Comparison of ENCODE assay signal across 11 cellular contexts in genomic region chr15:27074179-27074578, GRCh38.
"Had no signal": no experiment of that assay in that cellular context is flagged by ENCODE, and none has a peak within 500 bp of the region (broad histone marks: within the 10 kb centered on the region; RNA-seq: fewer than 3 reads in every experiment).

No MANE protein-coding gene starts in this region.

- ATAC-seq: GM23338, HCT116 had no signal

- H3K9me3 ChIP-seq: HAP-1 had no signal

- H3K9ac ChIP-seq: GM23248 had no signal

- H3K36me3 ChIP-seq: HAP-1 had no signal

- H2AFZ ChIP-seq: GM23248, GM23338 had no signal

- H3K4me2 ChIP-seq: GM23338 had no signal

- H3K4me3 ChIP-seq: GM23248, GM23338, HAP-1 had no signal

- DNase-seq: GM23248, GOT3, H7, H9, HCEC 1CT, HFFc6 had no signal

- FAIRE-seq: H1, H54 had no signal

- H3K4me1 ChIP-seq: HAP-1 had no signal

- H3K27ac ChIP-seq: GM23248 had no signal
